1 cellular context compared by ENCODE assay signal in genomic region chr16:88442811-88443576, GRCh38.
TF ChIP-seq lines count a peak whose summit lies in the region.

No MANE protein-coding gene starts in this region.

TF ChIP-seq in K562, 482 proteins besides CTCF, POLR2A, EP300 and RAD21 (continued from another document and continues in another):
- TF ChIP-seq CTBP1 (IDR thresholded peaks at IDR 0.05; ENCODE audit: borderline replicate concordance) (peak; percentile 76; the same call in 1 of the 2 replicates), ARID1B (IDR thresholded peaks at IDR 0.05) (no peak), DIDO1 (tag; IDR thresholded peaks at IDR 0.05; ENCODE audit: low read depth) (no peak), ARID3A (IDR thresholded peaks at IDR 0.05; ENCODE audit: borderline replicate concordance, low read depth, low read length) (no peak), THRAP3 (IDR thresholded peaks at IDR 0.05; ENCODE audit: borderline replicate concordance) (no peak), ZNF282 (CRISPR knock-in tag; IDR thresholded peaks at IDR 0.05) (no peak), TSC22D4 (tag; IDR thresholded peaks at IDR 0.05) (no peak), POLR2G (IDR thresholded peaks at IDR 0.05; ENCODE audit: low read depth, low read length) (no peak), JUND (IDR thresholded peaks at IDR 0.05; ENCODE audit: borderline replicate concordance, low read depth, low read length) (0 out of 2 replicates have a peak, but pooled peaks have one; percentile 22), JUND (tag; IDR thresholded peaks at IDR 0.05; ENCODE audit: borderline replicate concordance, low read depth, low read length) (no peak; the same call in 2 of the 3 replicates), NONO (IDR thresholded peaks at IDR 0.05; ENCODE audit: low read depth in 2 of 2, low read length in 1 of 2) (peak in 1 of 2 experiments; percentile 45; a peak in 1 of 4 replicates), ZNF655 (CRISPR knock-in tag; IDR thresholded peaks at IDR 0.05) (no peak), NCOA4 (IDR thresholded peaks at IDR 0.05; ENCODE audit: partially characterized antibody) (no peak), ZNF324 (CRISPR knock-in tag; IDR thresholded peaks at IDR 0.05) (no peak), PYGO2 (tag; IDR thresholded peaks at IDR 0.05) (no peak), ZNF740 (CRISPR knock-in tag; IDR thresholded peaks at IDR 0.05) (peak; percentile 83), ZNF740 (tag; IDR thresholded peaks at IDR 0.05) (no peak), TFE3 (CRISPR knock-in tag; IDR thresholded peaks at IDR 0.05) (no peak), PTTG1 (tag; IDR thresholded peaks at IDR 0.05; ENCODE audit: low read depth) (no peak), ARHGAP35 (IDR thresholded peaks at IDR 0.05; ENCODE audit: partially characterized antibody) (no peak), SIN3A (IDR thresholded peaks at IDR 0.05; ENCODE audit: borderline replicate concordance in 2 of 2, control insufficient read depth in 1 of 2, low read depth in 2 of 2, low read length in 2 of 2) (0 out of 4 replicates have a peak, but pooled peaks of 1 of the 2 experiments have one; percentile 36), NEUROD1 (IDR thresholded peaks at IDR 0.05; ENCODE audit: borderline replicate concordance, low read depth, low read length, partially characterized antibody) (no peak), ZNF830 (CRISPR knock-in tag; IDR thresholded peaks at IDR 0.05) (no peak), NR2F6 (CRISPR knock-in tag; IDR thresholded peaks at IDR 0.05) (peak; percentile 47; the same call in 1 of the 2 replicates), PBX2 (CRISPR knock-in tag; IDR thresholded peaks at IDR 0.05; ENCODE audit: low read depth) (no peak), PBX2 (tag; conservative IDR thresholded peaks at IDR 0.05; ENCODE audit: low read depth) (no peak), MYNN (IDR thresholded peaks at IDR 0.05) (peak; percentile 80; the same call in 1 of the 2 replicates), MYNN (CRISPR knock-in tag; IDR thresholded peaks at IDR 0.05) (no peak), SNRNP70 (optimal IDR thresholded peaks at IDR 0.05; ENCODE audit: low read depth, low read length) (no peak), NUFIP1 (IDR thresholded peaks at IDR 0.05; ENCODE audit: partially characterized antibody) (no peak), DLX4 (CRISPR knock-in tag; IDR thresholded peaks at IDR 0.05) (no peak), TCF7L2 (IDR thresholded peaks at IDR 0.05; ENCODE audit: low read depth, low read length) (no peak), ZNF778 (CRISPR knock-in tag; IDR thresholded peaks at IDR 0.05) (no peak)
- TF ChIP-seq, protein P1, sequence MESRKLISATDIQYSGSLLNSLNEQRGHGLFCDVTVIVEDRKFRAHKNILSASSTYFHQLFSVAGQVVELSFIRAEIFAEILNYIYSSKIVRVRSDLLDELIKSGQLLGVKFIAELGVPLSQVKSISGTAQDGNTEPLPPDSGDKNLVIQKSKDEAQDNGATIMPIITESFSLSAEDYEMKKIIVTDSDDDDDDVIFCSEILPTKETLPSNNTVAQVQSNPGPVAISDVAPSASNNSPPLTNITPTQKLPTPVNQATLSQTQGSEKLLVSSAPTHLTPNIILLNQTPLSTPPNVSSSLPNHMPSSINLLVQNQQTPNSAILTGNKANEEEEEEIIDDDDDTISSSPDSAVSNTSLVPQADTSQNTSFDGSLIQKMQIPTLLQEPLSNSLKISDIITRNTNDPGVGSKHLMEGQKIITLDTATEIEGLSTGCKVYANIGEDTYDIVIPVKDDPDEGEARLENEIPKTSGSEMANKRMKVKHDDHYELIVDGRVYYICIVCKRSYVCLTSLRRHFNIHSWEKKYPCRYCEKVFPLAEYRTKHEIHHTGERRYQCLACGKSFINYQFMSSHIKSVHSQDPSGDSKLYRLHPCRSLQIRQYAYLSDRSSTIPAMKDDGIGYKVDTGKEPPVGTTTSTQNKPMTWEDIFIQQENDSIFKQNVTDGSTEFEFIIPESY (CRISPR knock-in tag; IDR thresholded peaks at IDR 0.05): peak; percentile 66; the same call in 1 of the 2 replicates
- TF ChIP-seq, protein P2, sequence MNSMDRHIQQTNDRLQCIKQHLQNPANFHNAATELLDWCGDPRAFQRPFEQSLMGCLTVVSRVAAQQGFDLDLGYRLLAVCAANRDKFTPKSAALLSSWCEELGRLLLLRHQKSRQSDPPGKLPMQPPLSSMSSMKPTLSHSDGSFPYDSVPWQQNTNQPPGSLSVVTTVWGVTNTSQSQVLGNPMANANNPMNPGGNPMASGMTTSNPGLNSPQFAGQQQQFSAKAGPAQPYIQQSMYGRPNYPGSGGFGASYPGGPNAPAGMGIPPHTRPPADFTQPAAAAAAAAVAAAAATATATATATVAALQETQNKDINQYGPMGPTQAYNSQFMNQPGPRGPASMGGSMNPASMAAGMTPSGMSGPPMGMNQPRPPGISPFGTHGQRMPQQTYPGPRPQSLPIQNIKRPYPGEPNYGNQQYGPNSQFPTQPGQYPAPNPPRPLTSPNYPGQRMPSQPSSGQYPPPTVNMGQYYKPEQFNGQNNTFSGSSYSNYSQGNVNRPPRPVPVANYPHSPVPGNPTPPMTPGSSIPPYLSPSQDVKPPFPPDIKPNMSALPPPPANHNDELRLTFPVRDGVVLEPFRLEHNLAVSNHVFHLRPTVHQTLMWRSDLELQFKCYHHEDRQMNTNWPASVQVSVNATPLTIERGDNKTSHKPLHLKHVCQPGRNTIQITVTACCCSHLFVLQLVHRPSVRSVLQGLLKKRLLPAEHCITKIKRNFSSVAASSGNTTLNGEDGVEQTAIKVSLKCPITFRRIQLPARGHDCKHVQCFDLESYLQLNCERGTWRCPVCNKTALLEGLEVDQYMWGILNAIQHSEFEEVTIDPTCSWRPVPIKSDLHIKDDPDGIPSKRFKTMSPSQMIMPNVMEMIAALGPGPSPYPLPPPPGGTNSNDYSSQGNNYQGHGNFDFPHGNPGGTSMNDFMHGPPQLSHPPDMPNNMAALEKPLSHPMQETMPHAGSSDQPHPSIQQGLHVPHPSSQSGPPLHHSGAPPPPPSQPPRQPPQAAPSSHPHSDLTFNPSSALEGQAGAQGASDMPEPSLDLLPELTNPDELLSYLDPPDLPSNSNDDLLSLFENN (IDR thresholded peaks at IDR 0.05; ENCODE audit: low read depth in 2 of 2, low read length in 2 of 2): no peak
- TF ChIP-seq, protein P3, sequence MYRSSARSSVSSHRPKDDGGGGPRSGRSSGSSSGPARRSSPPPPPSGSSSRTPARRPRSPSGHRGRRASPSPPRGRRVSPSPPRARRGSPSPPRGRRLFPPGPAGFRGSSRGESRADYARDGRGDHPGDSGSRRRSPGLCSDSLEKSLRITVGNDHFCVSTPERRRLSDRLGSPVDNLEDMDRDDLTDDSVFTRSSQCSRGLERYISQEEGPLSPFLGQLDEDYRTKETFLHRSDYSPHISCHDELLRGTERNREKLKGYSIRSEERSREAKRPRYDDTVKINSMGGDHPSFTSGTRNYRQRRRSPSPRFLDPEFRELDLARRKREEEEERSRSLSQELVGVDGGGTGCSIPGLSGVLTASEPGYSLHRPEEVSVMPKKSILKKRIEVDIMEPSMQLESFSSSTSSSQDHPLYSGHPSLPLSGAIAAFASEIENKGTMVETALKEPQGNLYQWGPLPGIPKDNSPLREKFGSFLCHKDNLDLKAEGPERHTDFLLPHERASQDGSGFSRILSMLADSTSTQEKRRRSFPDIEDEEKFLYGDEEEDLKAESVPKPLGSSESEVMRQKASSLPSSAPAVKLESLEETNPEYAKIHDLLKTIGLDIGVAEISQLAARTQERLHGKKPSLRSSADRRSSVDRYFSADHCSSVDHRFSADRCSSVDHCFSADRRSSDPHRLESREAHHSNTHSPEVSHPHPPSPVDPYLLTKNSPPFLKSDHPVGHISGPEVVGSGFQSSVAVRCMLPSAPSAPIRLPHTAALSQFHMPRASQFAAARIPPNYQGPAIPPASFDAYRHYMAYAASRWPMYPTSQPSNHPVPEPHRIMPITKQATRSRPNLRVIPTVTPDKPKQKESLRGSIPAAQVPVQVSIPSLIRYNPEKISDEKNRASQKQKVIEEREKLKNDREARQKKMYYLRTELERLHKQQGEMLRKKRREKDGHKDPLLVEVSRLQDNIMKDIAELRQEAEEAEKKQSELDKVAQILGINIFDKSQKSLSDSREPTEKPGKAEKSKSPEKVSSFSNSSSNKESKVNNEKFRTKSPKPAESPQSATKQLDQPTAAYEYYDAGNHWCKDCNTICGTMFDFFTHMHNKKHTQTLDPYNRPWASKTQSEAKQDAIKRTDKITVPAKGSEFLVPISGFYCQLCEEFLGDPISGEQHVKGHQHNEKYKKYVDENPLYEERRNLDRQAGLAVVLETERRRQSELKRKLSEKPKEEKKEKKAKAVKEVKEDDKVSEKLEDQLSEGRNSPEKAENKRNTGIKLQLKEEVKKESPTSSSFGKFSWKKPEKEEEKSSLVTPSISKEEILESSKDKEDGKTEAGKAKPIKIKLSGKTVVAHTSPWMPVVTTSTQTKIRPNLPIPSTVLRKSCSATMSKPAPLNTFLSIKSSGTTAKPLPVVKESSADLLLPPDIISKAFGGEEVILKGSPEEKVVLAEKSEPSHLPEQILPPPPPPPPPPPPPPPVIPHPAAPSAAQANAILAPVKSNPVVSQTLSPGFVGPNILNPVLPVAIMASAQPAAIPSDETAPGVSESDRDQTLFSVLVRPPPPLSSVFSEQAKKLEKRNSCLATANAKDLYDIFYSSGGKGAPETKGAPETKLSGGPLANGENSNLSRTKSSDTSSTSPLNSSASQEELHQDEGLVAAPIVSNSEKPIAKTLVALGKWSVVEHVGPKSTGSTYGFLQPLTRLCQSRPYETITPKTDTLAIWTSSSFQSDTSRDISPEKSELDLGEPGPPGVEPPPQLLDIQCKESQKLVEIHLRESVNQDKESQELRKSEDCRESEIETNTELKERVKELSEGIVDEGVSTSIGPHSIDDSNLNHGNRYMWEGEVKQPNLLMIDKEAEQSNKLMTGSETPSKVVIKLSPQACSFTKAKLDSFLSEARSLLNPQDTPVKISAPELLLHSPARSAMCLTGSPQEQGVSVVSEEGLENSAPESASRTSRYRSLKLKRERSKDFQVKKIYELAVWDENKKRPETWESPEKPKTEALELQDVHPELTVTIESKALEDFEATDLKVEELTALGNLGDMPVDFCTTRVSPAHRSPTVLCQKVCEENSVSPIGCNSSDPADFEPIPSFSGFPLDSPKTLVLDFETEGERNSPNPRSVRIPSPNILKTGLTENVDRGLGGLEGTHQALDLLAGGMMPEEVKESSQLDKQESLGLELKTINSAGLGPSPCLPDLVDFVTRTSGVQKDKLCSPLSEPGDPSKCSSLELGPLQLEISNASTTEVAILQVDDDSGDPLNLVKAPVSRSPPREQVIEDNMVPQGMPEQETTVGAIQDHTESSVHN (IDR thresholded peaks at IDR 0.05; ENCODE audit: borderline replicate concordance in 1 of 2, low read depth in 1 of 2): no peak
